24 cellular contexts compared by ENCODE assay signal in the genomic region with DNA sequence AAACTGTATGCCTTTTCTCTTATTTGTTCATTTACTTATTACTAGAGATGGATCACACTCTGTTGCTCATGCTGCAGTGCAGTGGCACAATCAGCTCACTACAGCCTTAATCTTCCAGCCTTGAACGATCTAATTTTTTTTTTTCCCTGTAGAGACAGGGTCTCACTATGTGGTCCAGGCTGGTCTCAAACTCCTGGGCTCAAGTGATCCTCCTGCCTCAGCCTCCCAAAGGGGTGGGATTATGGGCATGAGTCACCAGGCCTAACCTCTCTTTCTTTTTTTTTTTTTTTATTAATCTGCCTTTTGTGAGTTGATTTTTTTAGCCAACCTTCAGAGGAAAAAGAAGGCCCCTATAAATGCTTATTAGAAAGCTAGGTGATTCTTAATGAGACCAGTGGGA.
"Had no signal": no experiment of that assay in that cellular context is flagged by ENCODE, and none has a peak within 500 bp of the region (broad histone marks: within the 10 kb centered on the region; RNA-seq: fewer than 3 reads in every experiment).

No MANE protein-coding gene starts in this region.

- FAIRE-seq: HepG2 had no signal

- DNase-seq: IMR-90; Kasumi-1; MM.1S; NCI-H1092 treated with DMSO at 0.1 percent for 48 hours; NCI-H1436; NCI-H187; NCI-H2029; NCI-H2081 treated with DMSO at 0.1 percent for 48 hours; NCI-H2171; NCI-H226; NCI-H446; NCI-H510A; NCI-H524 treated with DMSO at 0.1 percent for 48 hours; NCI-H69; NCI-H774; NK-92 treated with Interleukin-12 subunit alpha and Interleukin-12 subunit beta, amount 100 ng/mL, for 24 hours; PC-9; Peyer's patch; SHP77 treated with DMSO at 0.1 percent for 48 hours; SJCRH30 had no signal

- H3K9me3 ChIP-seq: Peyer's patch, SJCRH30 had no signal

- H3K4me2 ChIP-seq: KMS-11, PC-9 had no signal

- H3K4me3 ChIP-seq: PC-9, Peyer's patch, SJCRH30 had no signal

- H3K27ac ChIP-seq: KMS-11, PC-9, Peyer's patch, SJCRH30 had no signal

- ATAC-seq: HepG2, Right ventricle myocardium inferior, SK-N-SH treated with all-trans-retinoic acid at 6 μM for 48 hours had no signal

- H3K36me3 ChIP-seq: Peyer's patch, SJCRH30 had no signal

- H2AFZ ChIP-seq: PC-9 had no signal

- H3K27me3 ChIP-seq: Peyer's patch, SJCRH30 had no signal

- H3K4me1 ChIP-seq: Peyer's patch had no signal

- H3K9ac ChIP-seq: KMS-11 had no signal
